Comparison of ENCODE assay signal across 10 cellular contexts in the genomic region with DNA sequence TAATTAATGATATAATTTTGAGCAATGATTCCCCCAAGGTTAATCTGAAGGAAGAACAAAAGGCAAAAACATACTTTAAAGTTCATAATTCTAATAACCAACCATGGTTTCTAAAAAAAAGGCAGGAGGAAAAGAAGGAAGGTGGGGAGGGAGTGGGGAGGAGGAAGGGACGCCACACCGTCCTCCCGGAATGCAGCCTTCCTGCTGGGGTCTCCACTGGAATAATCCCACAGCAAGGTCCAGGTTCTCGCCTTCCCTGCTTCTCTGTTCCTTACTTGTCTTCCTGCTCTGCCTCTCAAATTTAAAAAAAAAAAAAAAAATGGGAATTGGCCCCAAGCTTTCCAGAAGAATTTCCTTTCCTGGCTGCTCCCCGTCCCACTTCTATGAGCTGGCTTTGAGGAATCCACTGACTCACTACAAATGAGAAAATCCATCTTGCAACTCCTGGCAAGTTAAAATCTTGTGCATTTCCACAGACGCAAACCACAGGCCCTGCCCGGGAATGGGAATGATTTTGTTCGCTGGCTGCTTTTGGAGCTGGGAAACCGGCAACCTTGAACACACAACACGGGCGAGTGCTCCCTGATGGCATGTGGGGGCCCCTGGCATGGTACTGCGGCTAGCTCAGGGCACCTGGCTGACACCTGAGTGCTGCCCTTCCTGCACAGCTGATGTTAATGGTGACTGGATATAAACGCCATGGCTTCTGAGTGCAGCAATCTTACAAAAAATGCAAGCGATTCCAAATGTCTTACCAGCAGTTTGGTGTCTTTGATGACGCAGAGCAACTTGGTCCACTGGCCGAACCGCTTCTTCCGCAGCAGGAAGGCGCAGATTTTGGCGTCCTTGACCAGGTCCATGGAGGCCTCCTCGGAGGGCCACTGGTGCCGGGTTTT.
A peak's percentile ranks its signal among the peaks of the same experiment; 100 is the strongest.
DNase-seq lines count a peak whose midpoint lies in the region; ATAC-seq, FAIRE-seq and TF ChIP-seq lines count a peak whose summit lies in the region.
"Had no signal": no experiment of that assay in that cellular context is flagged by ENCODE, and none has a peak within 500 bp of the region (broad histone marks: within the 10 kb centered on the region; RNA-seq: fewer than 3 reads in every experiment).

No MANE protein-coding gene starts in this region.

- 31% methylated on average over 22 of the region's 22 CpGs for WGBS in smooth muscle cell (ENCODE audit: low lambda C conversion rate)

- peak overlapping the region; percentile 96 for H3K27ac ChIP-seq in smooth muscle cell (ENCODE audit: low read depth)
- H3K27ac ChIP-seq: cardiac muscle cell had no signal

- H3K9ac ChIP-seq in smooth muscle cell (ENCODE audit: low read depth): peak overlapping the region; percentile 63

- H3K27me3 ChIP-seq in smooth muscle cell (ENCODE audit: low read depth): no peaks in the 10 kb centered on the region
- H3K27me3 ChIP-seq: cardiac muscle cell had no signal

- intact Hi-C loops in activated CD4-positive, alpha-beta T cell treated with anti-CD3 and anti-CD28 coated beads for 36 hours (cut with DNase I, micrococcal nuclease): no loop called here

- no peak overlapping the region for H3K27ac Mint-ChIP-seq in activated CD4-positive, alpha-beta T cell treated with anti-CD3 and anti-CD28 coated beads for 36 hours
- no peak overlapping the region for H3K27ac Mint-ChIP-seq in stimulated activated effector memory CD8-positive, alpha-beta T cell treated with anti-CD3 and anti-CD28 coated beads, Interleukin-12 subunit alpha, Interleukin-12 subunit beta, amount 100 ng/mL, for 72 hours

- H3K27me3 Mint-ChIP-seq in activated CD4-positive, alpha-beta T cell treated with anti-CD3 and anti-CD28 coated beads for 36 hours: no peaks in the 10 kb centered on the region

- peaks cover 23% of the 10 kb centered on the region for H3K4me1 ChIP-seq in smooth muscle cell (ENCODE audit: low read depth)

- peaks cover 29% of the 10 kb centered on the region for H3F3A ChIP-seq in smooth muscle cell (ENCODE audit: low read depth)

- in situ Hi-C loops in astrocyte of the spinal cord (cut with HindIII; ENCODE audit: low sequenced_read_pairs): no loop called here

- no peak for ATAC-seq in activated CD4-positive, alpha-beta T cell treated with anti-CD3 and anti-CD28 coated beads for 36 hours
- ATAC-seq in stimulated activated effector memory CD8-positive, alpha-beta T cell treated with anti-CD3 and anti-CD28 coated beads, Interleukin-12 subunit alpha, Interleukin-12 subunit beta, amount 100 ng/mL, for 72 hours: no peak

- TF ChIP-seq POLR2A in GM12892 (IDR thresholded peaks at IDR 0.05; ENCODE audit: low read depth, low read length): no peak

- CTCF ChIA-PET in activated CD4-positive, alpha-beta T cell treated with anti-CD3 and anti-CD28 coated beads for 36 hours (lab: Charles Lee): interaction anchor here (0.6 to 1.3 kb wide), 2 partner anchors 25 to 29 kb away, joined by 3 to 4 read pairs; no protein-coding TSS in a partner anchor

- POLR2A ChIA-PET in activated CD4-positive, alpha-beta T cell treated with anti-CD3 and anti-CD28 coated beads for 36 hours (lab: Charles Lee): interaction anchor here (0.7 kb wide), 1 partner anchor 27 kb away, joined by 3 read pairs; no protein-coding TSS in a partner anchor

- no peak overlapping the region for H3K4me3 ChIP-seq in astrocyte of the spinal cord (ENCODE audit: low read depth, low read length)
- H3K4me3 ChIP-seq in smooth muscle cell: peak overlapping the region; percentile 12
- H3K4me3 ChIP-seq: cardiac muscle cell had no signal

- H3K4me3 Mint-ChIP-seq in activated CD4-positive, alpha-beta T cell treated with anti-CD3 and anti-CD28 coated beads for 36 hours: no peak overlapping the region
- H3K4me3 Mint-ChIP-seq in stimulated activated effector memory CD8-positive, alpha-beta T cell treated with anti-CD3 and anti-CD28 coated beads, Interleukin-12 subunit alpha, Interleukin-12 subunit beta, amount 100 ng/mL, for 72 hours: no peak overlapping the region

- H3K79me2 ChIP-seq in smooth muscle cell (ENCODE audit: low read depth): peaks cover 8% of the 10 kb centered on the region

- DNase-seq in H4 (ENCODE audit: low spot score) (peak; percentile 97), astrocyte of the spinal cord (ENCODE audit: low read depth, low spot score) (peak; percentile 98), hepatic stellate cell (ENCODE audit: low spot score) (peak; percentile 88), smooth muscle cell (lab: John Stamatoyannopoulos, UW; ENCODE audit: unreplicated experiment) (peak; percentile 22), hippocampal formation (lab: John Stamatoyannopoulos, UW) (no peak), GM12892 (ENCODE audit: insufficient read length) (no peak)
- DNase-seq in activated CD4-positive, alpha-beta T cell treated with anti-CD3 and anti-CD28 coated beads for 36 hours: no peak
- DNase-seq in stimulated activated effector memory CD8-positive, alpha-beta T cell treated with anti-CD3 and anti-CD28 coated beads, Interleukin-12 subunit alpha, Interleukin-12 subunit beta, amount 100 ng/mL, for 72 hours (ENCODE audit: low spot score in 2 of 2): no peak
- DNase-seq: SHP77 treated with DMSO at 0.1 percent for 48 hours had no signal

- no peaks in the 10 kb centered on the region for H3K36me3 ChIP-seq in smooth muscle cell (ENCODE audit: low read depth)
- H3K36me3 ChIP-seq: cardiac muscle cell had no signal

- H3K9me3 ChIP-seq in smooth muscle cell (replicated peaks; ENCODE audit: low read depth): no peaks in the 10 kb centered on the region

- no peaks in the 10 kb centered on the region for H4K20me1 ChIP-seq in smooth muscle cell (ENCODE audit: low read depth)

- no peak for TF ChIP-seq CTCF in astrocyte of the spinal cord (IDR thresholded peaks at IDR 0.05; ENCODE audit: low read depth, low read length)
- no peak for TF ChIP-seq CTCF in smooth muscle cell (IDR thresholded peaks at IDR 0.05; ENCODE audit: borderline replicate concordance, insufficient read depth, poor library complexity, severe bottlenecking)

- no peaks in the 10 kb centered on the region for H3K9me3 Mint-ChIP-seq in activated CD4-positive, alpha-beta T cell treated with anti-CD3 and anti-CD28 coated beads for 36 hours (ENCODE audit: low read depth)
- H3K9me3 Mint-ChIP-seq in stimulated activated effector memory CD8-positive, alpha-beta T cell treated with anti-CD3 and anti-CD28 coated beads, Interleukin-12 subunit alpha, Interleukin-12 subunit beta, amount 100 ng/mL, for 72 hours: no peaks in the 10 kb centered on the region

- FAIRE-seq in GM12892 (lab: Jason Lieb, UNC): no peak

- peaks cover 24% of the 10 kb centered on the region for H3K4me1 Mint-ChIP-seq in activated CD4-positive, alpha-beta T cell treated with anti-CD3 and anti-CD28 coated beads for 36 hours
- H3K4me1 Mint-ChIP-seq in stimulated activated effector memory CD8-positive, alpha-beta T cell treated with anti-CD3 and anti-CD28 coated beads, Interleukin-12 subunit alpha, Interleukin-12 subunit beta, amount 100 ng/mL, for 72 hours: peaks cover 24% of the 10 kb centered on the region

- H3K36me3 Mint-ChIP-seq in activated CD4-positive, alpha-beta T cell treated with anti-CD3 and anti-CD28 coated beads for 36 hours (ENCODE audit: low read depth): peaks cover 12% of the 10 kb centered on the region
- peaks cover 58% of the 10 kb centered on the region for H3K36me3 Mint-ChIP-seq in stimulated activated effector memory CD8-positive, alpha-beta T cell treated with anti-CD3 and anti-CD28 coated beads, Interleukin-12 subunit alpha, Interleukin-12 subunit beta, amount 100 ng/mL, for 72 hours

- H2AFZ ChIP-seq in smooth muscle cell (ENCODE audit: low read depth): no peak overlapping the region

- H3K4me2 ChIP-seq in smooth muscle cell: peak overlapping the region; percentile 77

Comparison
In these comparisons a context has a peak if more than half of its experiments do, and no peak if none do; other contexts are left out.
1. DNase-seq: peak in H4 (single experiment), astrocyte of the spinal cord (single experiment), hepatic stellate cell (single experiment) and smooth muscle cell (single experiment); none in activated CD4-positive, alpha-beta T cell treated with anti-CD3 and anti-CD28 coated beads for 36 hours (single experiment), hippocampal formation (0 of 2), stimulated activated effector memory CD8-positive, alpha-beta T cell treated with anti-CD3 and anti-CD28 coated beads, Interleukin-12 subunit alpha, Interleukin-12 subunit beta, amount 100 ng/mL, for 72 hours (0 of 2) and GM12892 (single experiment).